Comparison of ENCODE assay signal across 8 cellular contexts in the genomic region with DNA sequence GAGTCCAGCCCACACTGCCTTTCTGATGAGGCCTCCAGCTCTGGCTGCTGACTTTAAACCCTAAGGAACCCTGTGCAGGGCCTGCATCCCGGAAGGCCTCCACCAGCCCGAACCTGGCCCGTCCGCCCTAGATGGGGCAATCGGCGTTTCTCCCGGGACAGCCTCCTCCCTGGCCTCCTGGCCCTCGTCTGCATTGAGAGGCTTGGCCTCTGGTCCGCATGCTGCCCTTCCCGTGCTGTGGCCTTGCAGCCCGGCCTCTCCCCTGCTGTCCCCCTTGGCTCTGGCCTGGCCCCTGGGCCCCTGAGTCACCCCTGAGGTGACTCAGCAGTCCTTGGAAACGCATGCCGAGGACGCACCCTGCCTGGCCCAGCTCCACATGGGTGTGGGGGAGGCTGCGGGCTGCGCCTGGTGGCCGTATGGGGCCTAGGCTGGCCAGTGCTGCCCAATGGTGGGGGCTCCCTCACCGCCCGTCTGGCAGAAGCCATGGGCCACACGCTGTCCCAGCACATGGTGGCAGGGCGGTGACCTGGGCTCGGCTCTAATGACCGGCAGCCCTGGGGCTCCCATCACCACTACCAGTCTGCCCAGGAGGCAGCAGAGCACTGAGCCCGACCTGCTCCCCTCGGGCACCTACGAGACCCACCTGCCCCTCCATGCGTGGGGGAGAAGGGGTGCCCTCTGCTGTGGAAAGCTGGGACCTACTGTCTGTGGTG. TPM values are rescaled to one million over a fixed set of nuclear protein-coding genes. Genes with fewer than 3 reads are reported as not detected.
DNase-seq lines count a peak whose midpoint lies in the region; ATAC-seq and TF ChIP-seq lines count a peak whose summit lies in the region.

No MANE protein-coding gene starts in this region.

- peaks cover 0 to 25% (median 2%) of the 10 kb centered on the region in 5 donors for H3K36me3 ChIP-seq in subcutaneous abdominal adipose tissue (ENCODE audit: control insufficient read depth in 5 of 5, insufficient read depth in 5 of 5, low read length in 5 of 5)

- H3K36me3 Mint-ChIP-seq in HFFc6 (ENCODE audit: low read depth), result no peaks in the 10 kb centered on the region

- POLR2A ChIA-PET in GM10248 (lab: Yijun Ruan, JAX), result no interaction called here

- peak overlapping the region; percentile 34 to 78 (median 56) for H3K9ac ChIP-seq in subcutaneous abdominal adipose tissue (ENCODE audit: low read length in 5 of 5)

- H3K27ac ChIP-seq in subcutaneous abdominal adipose tissue (ENCODE audit: low read depth, low read length), result peak overlapping the region; percentile 95

- H3K9me3 ChIP-seq in subcutaneous abdominal adipose tissue (ENCODE audit: control insufficient read depth in 5 of 5, low read length in 5 of 5), result no peaks in the 10 kb centered on the region

- H3K27ac Mint-ChIP-seq in HFFc6, result peak overlapping the region; percentile 98

- CTCF ChIA-PET in GM10248 (lab: Yijun Ruan, JAX), result interaction anchor here (0.6 to 3.1 kb wide), 13 partner anchors 14 to 285 kb away, joined by 3 to 34 read pairs (median 3); a partner anchor contains a TSS

- H3K4me1 ChIP-seq in subcutaneous abdominal adipose tissue (ENCODE audit: control insufficient read depth in 5 of 5, insufficient read depth in 5 of 5, low read length in 5 of 5), result peaks cover 33 to 91% (median 89%) of the 10 kb centered on the region in 5 donors

- H3K4me3 Mint-ChIP-seq in HFFc6, result peak overlapping the region; percentile 74

- H3K4me3 ChIP-seq in subcutaneous abdominal adipose tissue (ENCODE audit: low read depth in 1 of 5, low read length in 5 of 5), result peak overlapping the region in 2 of 5 donors; percentile 17 to 26

- ATAC-seq in HG02798 (IDR thresholded peaks at IDR 0.05; ENCODE audit: poor library complexity, unreplicated experiment), result no peak

- TF ChIP-seq CTCF in HFFc6 (IDR thresholded peaks at IDR 0.05) (peak; percentile 47; the same call in 1 of the 2 replicates), GM10248 (IDR thresholded peaks at IDR 0.05; ENCODE audit: control extremely low read depth, extremely low read depth, low read depth, missing control alignments) (no peak)

- no peaks in the 10 kb centered on the region for H3K9me3 Mint-ChIP-seq in HFFc6

- peaks cover 1% of the 10 kb centered on the region; the same call in 1 of the 2 replicates for H3K27me3 Mint-ChIP-seq in HFFc6 (ENCODE audit: insufficient read depth)

- no peaks in the 10 kb centered on the region for H3K27me3 ChIP-seq in subcutaneous abdominal adipose tissue (ENCODE audit: control insufficient read depth in 5 of 5, insufficient read depth in 4 of 5, low read length in 5 of 5)

- peak; percentile 90 for DNase-seq in HFFc6
- peak; percentile 55 for DNase-seq in amniotic stem cell (lab: John Stamatoyannopoulos, UW)
- DNase-seq in iris pigment epithelial cell (ENCODE audit: low read depth), result peak; percentile 76
- DNase-seq in stimulated activated CD4-positive, alpha-beta T cell treated with anti-CD3 and anti-CD28 coated beads, Interleukin-2, amount 100 ng/mL, for 48 hours, result no peak
- DNase-seq in NCI-H524 treated with DMSO at 0.1 percent for 48 hours (lab: John Stamatoyannopoulos, UW), result no peak
- DNase-seq in GM10248 (ENCODE audit: extremely low spot score), result no peak

- peaks cover 53% of the 10 kb centered on the region for H3K4me1 Mint-ChIP-seq in HFFc6 (ENCODE audit: low read depth)

RNA-seq across cellular contexts. Expression of a gene that starts 25.7 kb away (rescaled TPM):
- 100 to 1,000 TPM; 102 to 126 (median 110) TPM for total RNA-seq in HFFc6 (2021; fragmentation: NEBNext Ultra II Directional; extraction: Animal tissue kit (Norgen Biotek cat#: 25700))

RNA-seq across cellular contexts. Expression of a gene that starts 27.8 kb away (rescaled TPM):
- 10 to 100 TPM; 18.3 to 26.3 (median 24.4) TPM for total RNA-seq in HFFc6 (2021; fragmentation: NEBNext Ultra II Directional; extraction: Animal tissue kit (Norgen Biotek cat#: 25700))

RNA-seq across cellular contexts. Expression of a gene that starts 31.2 kb away (rescaled TPM):
- 10 to 100 TPM; 11.7 to 15.0 (median 12.1) TPM for total RNA-seq in HFFc6 (2021; fragmentation: NEBNext Ultra II Directional; extraction: Animal tissue kit (Norgen Biotek cat#: 25700))

RNA-seq across cellular contexts. Expression of a gene that starts 36.0 kb away (rescaled TPM):
- 1 to 10 TPM in 4 of 6 experiments, under 1 TPM in 2; 0.24 to 2.7 (median 1.9) TPM for total RNA-seq in HFFc6 (2021; fragmentation: NEBNext Ultra II Directional; extraction: Animal tissue kit (Norgen Biotek cat#: 25700))

Comparison
In these comparisons a context has a peak if more than half of its experiments do, and no peak if none do; other contexts are left out.
1. DNase-seq: peak in HFFc6 (single experiment), amniotic stem cell (single experiment) and iris pigment epithelial cell (single experiment); none in stimulated activated CD4-positive, alpha-beta T cell treated with anti-CD3 and anti-CD28 coated beads, Interleukin-2, amount 100 ng/mL, for 48 hours (0 of 2), NCI-H524 treated with DMSO at 0.1 percent for 48 hours (single experiment) and GM10248 (single experiment).